1 cellular context compared by ENCODE assay signal in the genomic region with DNA sequence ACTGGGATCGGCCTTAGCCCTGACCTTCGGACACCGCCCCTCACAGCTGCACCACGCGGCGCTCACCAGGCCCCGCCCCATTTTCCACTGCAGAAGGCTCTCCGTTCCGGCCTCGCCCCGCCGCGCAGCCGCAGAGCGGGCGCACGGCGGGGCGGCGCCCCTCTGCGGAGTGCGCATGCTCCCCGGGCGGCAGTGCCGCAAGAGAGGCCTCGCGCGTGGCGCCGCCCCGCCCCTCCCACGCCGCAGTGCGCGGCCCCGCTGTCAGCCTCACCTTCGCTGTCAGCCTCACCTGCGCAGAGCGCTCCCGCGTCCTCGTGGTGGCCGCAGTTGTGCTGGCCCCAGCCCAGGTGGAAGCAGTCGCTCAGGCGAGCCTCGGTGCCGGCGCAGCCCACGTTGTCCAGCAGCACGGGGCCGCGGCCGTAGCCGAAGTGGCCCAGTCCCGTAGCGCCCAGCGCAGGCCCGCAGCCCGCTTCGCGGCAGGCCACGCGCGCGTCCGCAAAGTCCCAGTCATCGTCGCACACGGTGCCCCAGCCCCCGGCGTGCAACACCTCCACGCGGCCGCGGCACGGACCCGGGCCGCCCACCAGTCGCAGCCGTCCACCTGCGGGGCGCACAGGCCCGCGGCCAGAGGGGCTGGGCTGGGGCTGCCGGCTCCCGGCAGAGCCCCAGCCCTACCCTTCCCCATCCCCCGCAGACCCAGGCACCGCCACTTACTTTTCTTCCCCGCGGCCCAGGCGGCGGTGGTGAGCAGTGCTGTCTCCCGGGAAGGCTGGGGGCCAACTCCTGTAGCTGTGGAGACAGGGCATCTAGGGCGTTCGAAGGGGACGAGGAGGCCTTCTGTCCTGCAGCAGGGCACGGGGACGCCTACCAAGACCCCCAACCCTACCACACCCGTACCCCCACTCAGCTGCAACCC.
A peak's percentile ranks its signal among the peaks of the same experiment; 100 is the strongest.
TF ChIP-seq lines count a peak whose summit lies in the region.

No MANE protein-coding gene starts in this region.

TF ChIP-seq in neural cell, 6 proteins besides CTCF, POLR2A, EP300 and RAD21:
- TF ChIP-seq, protein P1, sequence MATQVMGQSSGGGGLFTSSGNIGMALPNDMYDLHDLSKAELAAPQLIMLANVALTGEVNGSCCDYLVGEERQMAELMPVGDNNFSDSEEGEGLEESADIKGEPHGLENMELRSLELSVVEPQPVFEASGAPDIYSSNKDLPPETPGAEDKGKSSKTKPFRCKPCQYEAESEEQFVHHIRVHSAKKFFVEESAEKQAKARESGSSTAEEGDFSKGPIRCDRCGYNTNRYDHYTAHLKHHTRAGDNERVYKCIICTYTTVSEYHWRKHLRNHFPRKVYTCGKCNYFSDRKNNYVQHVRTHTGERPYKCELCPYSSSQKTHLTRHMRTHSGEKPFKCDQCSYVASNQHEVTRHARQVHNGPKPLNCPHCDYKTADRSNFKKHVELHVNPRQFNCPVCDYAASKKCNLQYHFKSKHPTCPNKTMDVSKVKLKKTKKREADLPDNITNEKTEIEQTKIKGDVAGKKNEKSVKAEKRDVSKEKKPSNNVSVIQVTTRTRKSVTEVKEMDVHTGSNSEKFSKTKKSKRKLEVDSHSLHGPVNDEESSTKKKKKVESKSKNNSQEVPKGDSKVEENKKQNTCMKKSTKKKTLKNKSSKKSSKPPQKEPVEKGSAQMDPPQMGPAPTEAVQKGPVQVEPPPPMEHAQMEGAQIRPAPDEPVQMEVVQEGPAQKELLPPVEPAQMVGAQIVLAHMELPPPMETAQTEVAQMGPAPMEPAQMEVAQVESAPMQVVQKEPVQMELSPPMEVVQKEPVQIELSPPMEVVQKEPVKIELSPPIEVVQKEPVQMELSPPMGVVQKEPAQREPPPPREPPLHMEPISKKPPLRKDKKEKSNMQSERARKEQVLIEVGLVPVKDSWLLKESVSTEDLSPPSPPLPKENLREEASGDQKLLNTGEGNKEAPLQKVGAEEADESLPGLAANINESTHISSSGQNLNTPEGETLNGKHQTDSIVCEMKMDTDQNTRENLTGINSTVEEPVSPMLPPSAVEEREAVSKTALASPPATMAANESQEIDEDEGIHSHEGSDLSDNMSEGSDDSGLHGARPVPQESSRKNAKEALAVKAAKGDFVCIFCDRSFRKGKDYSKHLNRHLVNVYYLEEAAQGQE (IDR thresholded peaks at IDR 0.05; ENCODE audit: borderline replicate concordance): peak; percentile 19
- TF ChIP-seq TAF1 (IDR thresholded peaks at IDR 0.05; ENCODE audit: low read depth): peak; percentile 58
- TF ChIP-seq EZH2 (IDR thresholded peaks at IDR 0.05; ENCODE audit: borderline replicate concordance, insufficient read depth, low read length, poor library complexity, severe bottlenecking): no peak
- TF ChIP-seq POLR2AphosphoS5 (IDR thresholded peaks at IDR 0.05): peak; percentile 94
- peak; percentile 91 for TF ChIP-seq MXI1 (conservative IDR thresholded peaks at IDR 0.05; ENCODE audit: poor library complexity, severe bottlenecking)
- peak; percentile 45 for TF ChIP-seq SMC3 (conservative IDR thresholded peaks at IDR 0.05; ENCODE audit: poor library complexity)
